8 cellular contexts compared by ENCODE assay signal in genomic region chr12:120469450-120470149, GRCh38. TPM values are rescaled to one million over a fixed set of nuclear protein-coding genes. Genes with fewer than 3 reads are reported as not detected.
DNase-seq lines count a peak whose midpoint lies in the region; ATAC-seq and TF ChIP-seq lines count a peak whose summit lies in the region.

Gene SRSF9, minus strand, starts transcription at chr12:120469748. Its CDS starts 139 bp downstream, at chr12:120469609.

- H3K4me1 Mint-ChIP-seq in CD4-positive, alpha-beta T cell (ENCODE audit: low read depth): peaks cover 46% of the 10 kb centered on the region
- peaks cover 47% of the 10 kb centered on the region for H3K4me1 Mint-ChIP-seq in activated CD4-positive, alpha-beta memory T cell treated with anti-CD3 and anti-CD28 coated beads, Interleukin-2, amount 10 ng/mL, durations not matched to agents 7 days and 5 days

- H3K36me3 Mint-ChIP-seq in CD4-positive, alpha-beta T cell (ENCODE audit: low read depth): peaks cover 39% of the 10 kb centered on the region
- peaks cover 29% of the 10 kb centered on the region for H3K36me3 Mint-ChIP-seq in activated CD4-positive, alpha-beta memory T cell treated with anti-CD3 and anti-CD28 coated beads, Interleukin-2, amount 10 ng/mL, durations not matched to agents 7 days and 5 days (ENCODE audit: low read depth)

- TF ChIP-seq CTCF in CD4-positive, alpha-beta T cell (IDR thresholded peaks at IDR 0.05): peak; percentile 91
- peak; percentile 92 for TF ChIP-seq CTCF in lower lobe of right lung (IDR thresholded peaks at IDR 0.05)

- no peaks in the 10 kb centered on the region for H3K9me3 Mint-ChIP-seq in CD4-positive, alpha-beta T cell
- H3K9me3 Mint-ChIP-seq in activated CD4-positive, alpha-beta memory T cell treated with anti-CD3 and anti-CD28 coated beads, Interleukin-2, amount 10 ng/mL, durations not matched to agents 7 days and 5 days: no peaks in the 10 kb centered on the region

- no peaks in the 10 kb centered on the region for H3K9me3 ChIP-seq in CD4-positive, alpha-beta T cell (ENCODE audit: control insufficient read depth, low read length)
- no peaks in the 10 kb centered on the region for H3K9me3 ChIP-seq in lower lobe of right lung

- POLR2A ChIA-PET in CD4-positive, alpha-beta T cell (lab: Charles Lee): interaction anchor here (1.1 to 4.3 kb wide), 16 partner anchors 11 to 268 kb away, joined by 3 to 27 read pairs (median 6); partner anchors contain the start of genes COQ5, COX6A1, DYNLL1 and GATC
- POLR2A ChIA-PET in activated CD4-positive, alpha-beta memory T cell treated with anti-CD3 and anti-CD28 coated beads, Interleukin-2, amount 10 ng/mL, durations not matched to agents 7 days and 5 days (lab: Charles Lee): interaction anchor here (0.6 to 4.6 kb wide), 25 partner anchors 10 to 269 kb away, joined by 3 to 31 read pairs (median 6); partner anchors contain the start of genes COQ5, COX6A1, DYNLL1 and GATC

- CTCF ChIA-PET in CD4-positive, alpha-beta T cell (lab: Charles Lee): interaction anchor here (0.6 to 2.8 kb wide), 16 partner anchors 10 to 218 kb away, joined by 3 to 14 read pairs (median 4); partner anchors contain the start of genes COX6A1, DYNLL1, POP5 and SIRT4
- CTCF ChIA-PET in activated CD4-positive, alpha-beta memory T cell treated with anti-CD3 and anti-CD28 coated beads, Interleukin-2, amount 10 ng/mL, durations not matched to agents 7 days and 5 days (lab: Charles Lee): interaction anchor here (0.6 to 3.6 kb wide), 24 partner anchors 12 to 269 kb away, joined by 3 to 33 read pairs (median 7); partner anchors contain the start of genes COX6A1, DYNLL1, POP5 and RPLP0

- peak within 1 kb of the TSS; percentile 90 for H3K4me3 Mint-ChIP-seq in CD4-positive, alpha-beta T cell
- peak within 1 kb of the TSS; percentile 93 for H3K4me3 Mint-ChIP-seq in activated CD4-positive, alpha-beta memory T cell treated with anti-CD3 and anti-CD28 coated beads, Interleukin-2, amount 10 ng/mL, durations not matched to agents 7 days and 5 days

- H3K36me3 ChIP-seq in lower lobe of right lung: peaks cover 31% of the 10 kb centered on the region

- peaks cover 36% of the 10 kb centered on the region for H3K4me1 ChIP-seq in lower lobe of right lung

- ATAC-seq in CD4-positive, alpha-beta T cell (ENCODE audit: poor library complexity): peak; percentile 86
- peak; percentile 94 for ATAC-seq in GM19452 (IDR thresholded peaks at IDR 0.05; ENCODE audit: unreplicated experiment)
- ATAC-seq in lower lobe of right lung: peak; percentile 97

- DNase-seq in CD4-positive, alpha-beta T cell: peak; percentile 94 to 98 (median 97)
- DNase-seq in HK-2 (ENCODE audit: unreplicated experiment) (peak; percentile 97), NCI-H82 treated with DMSO at 0.1 percent for 48 hours (lab: John Stamatoyannopoulos, UW; ENCODE audit: unreplicated experiment) (peak; percentile 83), ecto neural progenitor cell (ENCODE audit: low spot score) (peak; percentile 100), lower lobe of right lung (peak; percentile 97)
- DNase-seq in activated CD4-positive, alpha-beta memory T cell treated with anti-CD3 and anti-CD28 coated beads, Interleukin-2, amount 10 ng/mL, durations not matched to agents 7 days and 5 days: peak; percentile 97
- DNase-seq in stimulated activated CD4-positive, alpha-beta T cell treated with anti-CD3 and anti-CD28 coated beads, TNF-alpha, amount 100 ng/mL, for 24 hours (ENCODE audit: low read depth in 3 of 3): peak; percentile 95 to 96 (median 95)

- intact Hi-C loops in CD4-positive, alpha-beta T cell (cut with DNase I, micrococcal nuclease): loop anchor here (1.0 to 10.0 kb wide), 6 partner anchors 23 to 275 kb away; partner anchors contain the start of genes DYNLL1 (in 1 of the 2), GATC (in 1 of the 2), GCN1 (in 1 of the 2) and TRIAP1 (in 1 of the 2)
- intact Hi-C loops in lower lobe of right lung (cut with DNase I): no loop called here

- H3K27ac Mint-ChIP-seq in CD4-positive, alpha-beta T cell: peak within 1 kb of the TSS; percentile 87
- peak within 1 kb of the TSS; percentile 84 for H3K27ac Mint-ChIP-seq in activated CD4-positive, alpha-beta memory T cell treated with anti-CD3 and anti-CD28 coated beads, Interleukin-2, amount 10 ng/mL, durations not matched to agents 7 days and 5 days

- peak within 1 kb of the TSS; percentile 93 for H3K4me3 ChIP-seq in lower lobe of right lung

- no peaks in the 10 kb centered on the region for H3K27me3 ChIP-seq in CD4-positive, alpha-beta T cell (ENCODE audit: control insufficient read depth, insufficient read depth, low read length)
- H3K27me3 ChIP-seq in lower lobe of right lung (ENCODE audit: low read depth): no peaks in the 10 kb centered on the region

- no peaks in the 10 kb centered on the region for H3K27me3 Mint-ChIP-seq in CD4-positive, alpha-beta T cell
- peaks cover 2% of the 10 kb centered on the region for H3K27me3 Mint-ChIP-seq in activated CD4-positive, alpha-beta memory T cell treated with anti-CD3 and anti-CD28 coated beads, Interleukin-2, amount 10 ng/mL, durations not matched to agents 7 days and 5 days

- peak within 1 kb of the TSS; percentile 77 for H3K27ac ChIP-seq in CD4-positive, alpha-beta T cell (ENCODE audit: low read depth, low read length)
- H3K27ac ChIP-seq in lower lobe of right lung: peak within 1 kb of the TSS; percentile 94

RNA-seq across cellular contexts. Expression of gene SRSF9, which starts in this region (rescaled TPM):
- 100 to 1,000 TPM; 124 TPM for total RNA-seq in CD4-positive, alpha-beta T cell
- total RNA-seq in activated CD4-positive, alpha-beta memory T cell treated with anti-CD3 and anti-CD28 coated beads, Interleukin-2, amount 10 ng/mL, durations not matched to agents 7 days and 5 days: 100 to 1,000 TPM; 175 to 180 TPM
- total RNA-seq in lower lobe of right lung: 115 TPM

Comparison
In these comparisons a context has a peak if more than half of its experiments do, and no peak if none do; other contexts are left out.
1. Peak in every context shown above with its lines: DNase-seq, ATAC-seq, H3K4me3 ChIP-seq and H3K27ac ChIP-seq.